16 cellular contexts compared by ENCODE assay signal in genomic region chr15:62453356-62453755, GRCh38.
DNase-seq lines count a peak whose midpoint lies in the region; ATAC-seq, FAIRE-seq and TF ChIP-seq lines count a peak whose summit lies in the region.
"Had no signal": no experiment of that assay in that cellular context is flagged by ENCODE, and none has a peak within 500 bp of the region (broad histone marks: within the 10 kb centered on the region; RNA-seq: fewer than 3 reads in every experiment).

No MANE protein-coding gene starts in this region.

- no peaks in the 10 kb centered on the region for H3K79me2 ChIP-seq in keratinocyte (ENCODE audit: control insufficient read depth, insufficient read depth, low read length)

- no peaks in the 10 kb centered on the region for H3K36me3 ChIP-seq in right atrium auricular region
- no peaks in the 10 kb centered on the region for H3K36me3 ChIP-seq in SJSA1
- H3K36me3 ChIP-seq in keratinocyte (ENCODE audit: control insufficient read depth in 2 of 2, extremely low read depth in 1 of 2, insufficient read depth in 2 of 2, low read length in 2 of 2), result no peaks in the 10 kb centered on the region
- H3K36me3 ChIP-seq: cardiac muscle cell had no signal

- no peak for ATAC-seq in left ventricle myocardium superior
- ATAC-seq in stimulated activated naive CD8-positive, alpha-beta T cell treated with anti-CD3 and anti-CD28 coated beads, Interleukin-15, Interleukin-2, amounts not matched to agents 100 U/mL and 50 U/mL, for 24 hours, result no peak
- ATAC-seq in HG03135 (IDR thresholded peaks at IDR 0.05; ENCODE audit: unreplicated experiment), result no peak
- no peak for ATAC-seq in stimulated activated naive B cell treated with anti-CD40 and anti-IgM and Interleukin-4, amounts not matched to agents 10 μg/mL and 1 μg/mL and 100 μg/mL, for 72 hours (replicated peaks)
- ATAC-seq: stimulated activated effector memory CD8-positive, alpha-beta T cell treated with anti-CD3 and anti-CD28 coated beads, Interleukin-12 subunit alpha, Interleukin-12 subunit beta, amount 100 ng/mL, for 72 hours had no signal

- dilution Hi-C loops in keratinocyte (cut with MboI; ENCODE audit: extremely low pct_ligation_motif_present, low sequenced_read_pairs), result no loop called here

- H3K27ac ChIP-seq in right atrium auricular region (peak overlapping the region; percentile 41 to 52), SJSA1 (peak overlapping the region; percentile 65; the same call in 1 of the 2 replicates), keratinocyte (ENCODE audit: control insufficient read depth, insufficient read depth, low read length) (peak overlapping the region; percentile 42)
- H3K27ac ChIP-seq: cardiac muscle cell had no signal

- H3K4me3 Mint-ChIP-seq in stimulated activated naive B cell treated with anti-CD40 and anti-IgM and Interleukin-4, amounts not matched to agents 10 μg/mL and 1 μg/mL and 100 μg/mL, for 72 hours, result no peak overlapping the region
- H3K4me3 Mint-ChIP-seq: B cell; mesothelial cell of epicardium; stimulated activated effector memory CD8-positive, alpha-beta T cell treated with anti-CD3 and anti-CD28 coated beads, Interleukin-12 subunit alpha, Interleukin-12 subunit beta, amount 100 ng/mL, for 72 hours had no signal

- intact Hi-C loops in left ventricle myocardium superior (cut with micrococcal nuclease), result no loop called here

- no peaks in the 10 kb centered on the region for H3K36me3 Mint-ChIP-seq in stimulated activated naive B cell treated with anti-CD40 and anti-IgM and Interleukin-4, amounts not matched to agents 10 μg/mL and 1 μg/mL and 100 μg/mL, for 72 hours
- H3K36me3 Mint-ChIP-seq: mesothelial cell of epicardium; stimulated activated effector memory CD8-positive, alpha-beta T cell treated with anti-CD3 and anti-CD28 coated beads, Interleukin-12 subunit alpha, Interleukin-12 subunit beta, amount 100 ng/mL, for 72 hours had no signal

- TF ChIP-seq CTCF in right atrium auricular region (IDR thresholded peaks at IDR 0.05), result no peak
- no peak for TF ChIP-seq CTCF in keratinocyte (optimal IDR thresholded peaks at IDR 0.05 in 1 of 3, IDR thresholded peaks at IDR 0.05 in 1 of 3, conservative IDR thresholded peaks at IDR 0.05 in 1 of 3; ENCODE audit: extremely low read depth in 1 of 3, insufficient read depth in 2 of 3, low read length in 3 of 3)

- H3K9me3 Mint-ChIP-seq in stimulated activated naive B cell treated with anti-CD40 and anti-IgM and Interleukin-4, amounts not matched to agents 10 μg/mL and 1 μg/mL and 100 μg/mL, for 72 hours, result no peaks in the 10 kb centered on the region
- H3K9me3 Mint-ChIP-seq: mesothelial cell of epicardium; stimulated activated effector memory CD8-positive, alpha-beta T cell treated with anti-CD3 and anti-CD28 coated beads, Interleukin-12 subunit alpha, Interleukin-12 subunit beta, amount 100 ng/mL, for 72 hours had no signal

- no peaks in the 10 kb centered on the region for H3K27me3 ChIP-seq in right atrium auricular region
- H3K27me3 ChIP-seq in SJSA1 (replicated peaks), result no peaks in the 10 kb centered on the region
- no peaks in the 10 kb centered on the region for H3K27me3 ChIP-seq in keratinocyte (ENCODE audit: control insufficient read depth, extremely low read depth, insufficient read depth, low read length)

- DNase-seq in right atrium auricular region (ENCODE audit: low spot score), result no peak
- no peak for DNase-seq in left ventricle myocardium superior
- DNase-seq in SJSA1 (ENCODE audit: low read depth in 1 of 2, low spot score in 2 of 2), result peak in 1 of 2 experiments; percentile 18
- DNase-seq in keratinocyte (ENCODE audit: low read depth, low spot score), result no peak
- DNase-seq in NAMALWA (ENCODE audit: low spot score), result no peak
- no peak for DNase-seq in stimulated activated naive CD8-positive, alpha-beta T cell treated with anti-CD3 and anti-CD28 coated beads, Interleukin-15, Interleukin-2, amounts not matched to agents 100 U/mL and 50 U/mL, for 24 hours
- DNase-seq in stimulated activated naive B cell treated with anti-CD40 and anti-IgM and Interleukin-4, amounts not matched to agents 10 μg/mL and 1 μg/mL and 100 μg/mL, for 72 hours, result no peak
- DNase-seq: NCI-H1436; stimulated activated CD4-positive, alpha-beta T cell treated with anti-CD3 and anti-CD28 coated beads, Interleukin-2, amount 100 ng/mL, for 48 hours had no signal

- H3K27me3 Mint-ChIP-seq in stimulated activated naive B cell treated with anti-CD40 and anti-IgM and Interleukin-4, amounts not matched to agents 10 μg/mL and 1 μg/mL and 100 μg/mL, for 72 hours, result peaks cover 0 to 4% of the 10 kb centered on the region in 2 donors
- H3K27me3 Mint-ChIP-seq: progenitor cell of endocrine pancreas had no signal

- no peaks in the 10 kb centered on the region for H4K20me1 ChIP-seq in keratinocyte (ENCODE audit: control insufficient read depth, extremely low read depth, insufficient read depth, low read length)

- H3K27ac Mint-ChIP-seq in stimulated activated naive B cell treated with anti-CD40 and anti-IgM and Interleukin-4, amounts not matched to agents 10 μg/mL and 1 μg/mL and 100 μg/mL, for 72 hours, result no peak overlapping the region
- H3K27ac Mint-ChIP-seq: B cell; mesothelial cell of epicardium; progenitor cell of endocrine pancreas; stimulated activated effector memory CD8-positive, alpha-beta T cell treated with anti-CD3 and anti-CD28 coated beads, Interleukin-12 subunit alpha, Interleukin-12 subunit beta, amount 100 ng/mL, for 72 hours had no signal

- H3K9ac ChIP-seq in keratinocyte (ENCODE audit: control insufficient read depth, extremely low read depth, insufficient read depth, low read length), result no peak overlapping the region

- no peak overlapping the region for H3K4me3 ChIP-seq in right atrium auricular region
- H3K4me3 ChIP-seq in SJSA1, result no peak overlapping the region
- H3K4me3 ChIP-seq in keratinocyte (ENCODE audit: control insufficient read depth in 2 of 3, extremely low read depth in 1 of 3, insufficient read depth in 2 of 3, low read depth in 1 of 3, low read length in 3 of 3), result no peak overlapping the region
- H3K4me3 ChIP-seq: cardiac muscle cell had no signal

- no peaks in the 10 kb centered on the region for H3K4me1 Mint-ChIP-seq in stimulated activated naive B cell treated with anti-CD40 and anti-IgM and Interleukin-4, amounts not matched to agents 10 μg/mL and 1 μg/mL and 100 μg/mL, for 72 hours
- H3K4me1 Mint-ChIP-seq: B cell; stimulated activated effector memory CD8-positive, alpha-beta T cell treated with anti-CD3 and anti-CD28 coated beads, Interleukin-12 subunit alpha, Interleukin-12 subunit beta, amount 100 ng/mL, for 72 hours had no signal

- H3K4me1 ChIP-seq in right atrium auricular region (peaks cover 0 to 58% of the 10 kb centered on the region in 2 donors), SJSA1 (replicated peaks) (peaks cover 48% of the 10 kb centered on the region), keratinocyte (ENCODE audit: control insufficient read depth, extremely low read depth, insufficient read depth, low read length) (peaks cover 35% of the 10 kb centered on the region)

- no peak overlapping the region for H2AFZ ChIP-seq in keratinocyte (ENCODE audit: control insufficient read depth, low read length)

- no peaks in the 10 kb centered on the region for H3K9me3 ChIP-seq in right atrium auricular region
- no peaks in the 10 kb centered on the region for H3K9me3 ChIP-seq in SJSA1 (replicated peaks)
- no peaks in the 10 kb centered on the region for H3K9me3 ChIP-seq in keratinocyte (ENCODE audit: control insufficient read depth, low read depth, low read length)

- no peaks in the 10 kb centered on the region for H3K9me1 ChIP-seq in keratinocyte (ENCODE audit: control insufficient read depth, extremely low read depth, insufficient read depth, low read length)

- peak overlapping the region; percentile 49 for H3K4me2 ChIP-seq in keratinocyte (ENCODE audit: control insufficient read depth, extremely low read depth, insufficient read depth, low read depth, low read length)

- no peak for FAIRE-seq in keratinocyte (lab: Jason Lieb, UNC)
- FAIRE-seq: GM18507 had no signal
